ENCODE assay signal across 1 cellular context in genomic region chr17:14296511-14296910, GRCh38.
TF ChIP-seq lines count a peak whose summit lies in the region.

No MANE protein-coding gene starts in this region.

TF ChIP-seq in H1, 55 proteins besides CTCF, POLR2A, EP300 and RAD21:
- no peak for TF ChIP-seq CREB1 (IDR thresholded peaks at IDR 0.05)
- TF ChIP-seq, protein P1, sequence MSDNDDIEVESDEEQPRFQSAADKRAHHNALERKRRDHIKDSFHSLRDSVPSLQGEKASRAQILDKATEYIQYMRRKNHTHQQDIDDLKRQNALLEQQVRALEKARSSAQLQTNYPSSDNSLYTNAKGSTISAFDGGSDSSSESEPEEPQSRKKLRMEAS (IDR thresholded peaks at IDR 0.05): no peak
- no peak for TF ChIP-seq SP4 (IDR thresholded peaks at IDR 0.05; ENCODE audit: low read length)
- no peak for TF ChIP-seq ASH2L (IDR thresholded peaks at IDR 0.05; ENCODE audit: low read length)
- no peak for TF ChIP-seq BACH1 (IDR thresholded peaks at IDR 0.05; ENCODE audit: low read length)
- TF ChIP-seq YY1 (IDR thresholded peaks at IDR 0.05; ENCODE audit: low read depth, low read length): no peak
- TF ChIP-seq CBX8 (IDR thresholded peaks at IDR 0.05; ENCODE audit: borderline replicate concordance, low read depth, low read length): no peak
- no peak for TF ChIP-seq SIX5 (IDR thresholded peaks at IDR 0.05; ENCODE audit: low read depth, low read length)
- no peak for TF ChIP-seq CHD2 (IDR thresholded peaks at IDR 0.05; ENCODE audit: low read length)
- TF ChIP-seq SIRT6 (IDR thresholded peaks at IDR 0.05; ENCODE audit: low read length): no peak
- TF ChIP-seq SP2 (IDR thresholded peaks at IDR 0.05; ENCODE audit: low read length): no peak
